ENCODE assay signal across 23 cellular contexts in the genomic region with DNA sequence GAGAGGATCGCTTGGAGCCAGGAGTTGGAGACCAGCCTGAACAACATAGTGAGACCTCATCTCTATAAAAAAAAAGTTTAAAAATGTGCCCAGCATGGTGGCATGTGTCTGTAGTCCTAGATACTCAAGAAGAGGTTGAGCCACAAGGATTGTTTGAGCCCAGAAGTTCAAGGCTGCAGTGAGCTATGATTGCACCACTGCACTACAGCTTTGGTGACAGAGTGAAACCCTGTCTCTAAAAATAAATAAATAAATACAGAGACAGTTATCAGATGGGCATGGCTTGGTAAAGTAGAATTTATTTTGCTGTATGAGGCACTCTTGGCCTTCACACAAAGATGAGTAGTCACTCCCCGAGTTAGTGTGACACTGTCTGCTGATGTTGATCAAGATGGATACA.
"Had no signal": no experiment of that assay in that cellular context is flagged by ENCODE, and none has a peak within 500 bp of the region (broad histone marks: within the 10 kb centered on the region; RNA-seq: fewer than 3 reads in every experiment).

No MANE protein-coding gene starts in this region.

- H3K36me3 ChIP-seq: ascending aorta, brain microvascular endothelial cell, prostate gland, thoracic aorta, upper lobe of right lung had no signal

- H3K27me3 ChIP-seq: ascending aorta, brain microvascular endothelial cell, upper lobe of right lung had no signal

- H3K9me3 ChIP-seq: ascending aorta, prostate gland, thoracic aorta, upper lobe of right lung had no signal

- ATAC-seq: activated CD4-positive, alpha-beta T cell treated with anti-CD3 and anti-CD28 coated beads for 36 hours; activated naive CD4-positive, alpha-beta T cell treated with anti-CD3 and anti-CD28 coated beads, Interleukin-2, amount 50 U/mL, for 72 hours; activated T-helper 17 cell treated with anti-CD3 and anti-CD28 coated beads, Interleukin-2, amount 50 U/mL, for 72 hours; esophagus mucosa; left lobe of liver; natural killer cell treated with Interleukin-12 subunit alpha and Interleukin-12 subunit beta and Interleukin-15 and Interleukin-18, amount 100 ng/mL, for 72 hours; stimulated activated memory B cell treated with anti-CD40 and anti-IgM and Interleukin-4, amounts not matched to agents 10 μg/mL and 1 μg/mL and 100 μg/mL, for 72 hours; upper lobe of right lung had no signal

- H3K27ac ChIP-seq: brain microvascular endothelial cell, upper lobe of right lung had no signal

- H3K4me1 ChIP-seq: ascending aorta, upper lobe of right lung had no signal

- DNase-seq: activated B cell treated with CpG ODN at 0.5 μM for 24 hours; activated CD4-positive, alpha-beta T cell treated with anti-CD3 and anti-CD28 coated beads for 36 hours; activated CD4-positive, alpha-beta T cell treated with anti-CD3 and anti-CD28 coated beads, Interleukin-2, amount 50 U/mL, for 4 hours; activated CD8-positive, alpha-beta memory T cell treated with anti-CD3 and anti-CD28 coated beads for 24 hours; activated CD8-positive, alpha-beta memory T cell treated with anti-CD3 and anti-CD28 coated beads, Interleukin-2, amount 50 U/mL, for 4 hours; activated T-cell treated with anti-CD3 and anti-CD28 coated beads, Interleukin-2, amount 50 U/mL, for 24 hours; brain microvascular endothelial cell; central memory CD4-positive, alpha-beta T cell; dermis blood vessel endothelial cell; effector CD8-positive, alpha-beta T cell; stimulated activated CD4-positive, alpha-beta T cell treated with anti-CD3 and anti-CD28 coated beads, Interleukin-1b, Interleukin-23, amount 100 ng/mL, for 48 hours; T1000; upper lobe of right lung had no signal

- H3K4me3 ChIP-seq: ascending aorta, prostate gland, skin epidermis, thoracic aorta, upper lobe of right lung had no signal
